15 cellular contexts compared by ENCODE assay signal in the genomic region with DNA sequence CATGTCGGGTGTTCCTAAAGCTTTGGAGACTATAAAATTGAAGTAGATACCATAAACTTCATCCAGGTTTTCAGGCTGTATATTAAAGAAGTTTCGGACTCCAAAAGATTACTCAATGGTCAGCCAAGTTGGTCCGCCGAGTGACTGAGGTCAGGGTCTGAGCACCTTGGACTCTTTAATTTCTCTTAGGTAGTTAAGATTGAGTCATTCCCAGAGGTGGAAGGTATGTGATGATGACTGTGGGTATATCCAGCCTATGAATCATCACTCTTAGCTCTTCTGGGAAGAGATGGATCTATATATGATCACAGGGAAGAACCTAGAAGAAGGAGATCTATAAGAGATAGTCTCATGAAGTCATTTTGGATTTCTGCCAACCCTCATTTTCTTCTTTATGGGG. TPM values are rescaled to one million over a fixed set of nuclear protein-coding genes. Genes with fewer than 3 reads are reported as not detected.
A peak's percentile ranks its signal among the peaks of the same experiment; 100 is the strongest.
DNase-seq lines count a peak whose midpoint lies in the region; FAIRE-seq and TF ChIP-seq lines count a peak whose summit lies in the region.
"Had no signal": no experiment of that assay in that cellular context is flagged by ENCODE, and none has a peak within 500 bp of the region (broad histone marks: within the 10 kb centered on the region; RNA-seq: fewer than 3 reads in every experiment).

No MANE protein-coding gene starts in this region.

- no peaks in the 10 kb centered on the region for H3K9me3 Mint-ChIP-seq in Calu3 (ENCODE audit: low read depth, unreplicated experiment)
- H3K9me3 Mint-ChIP-seq in endodermal cell, result no peaks in the 10 kb centered on the region
- H3K9me3 Mint-ChIP-seq: IgD-negative memory B cell; stimulated activated naive CD8-positive, alpha-beta T cell treated with anti-CD3 and anti-CD28 coated beads, Interleukin-15, Interleukin-2, amounts not matched to agents 100 ng/mL and 50 ng/mL, for 24 hours had no signal

- H3K9ac ChIP-seq in trophoblast cell (ENCODE audit: low read length) (no peak overlapping the region), endodermal cell (ENCODE audit: extremely low read depth, low read length, poor library complexity, severe bottlenecking) (no peak overlapping the region)
- H3K9ac ChIP-seq: BLaER1 treated with 17β-estradiol and CSF1 and Interleukin-3, amounts not matched to agents 10 nM and 100 nM had no signal

- no peaks in the 10 kb centered on the region for H3K27me3 Mint-ChIP-seq in Calu3 (ENCODE audit: unreplicated experiment)
- peaks cover 74% of the 10 kb centered on the region for H3K27me3 Mint-ChIP-seq in endodermal cell (ENCODE audit: insufficient read depth)
- H3K27me3 Mint-ChIP-seq: stimulated activated naive CD8-positive, alpha-beta T cell treated with anti-CD3 and anti-CD28 coated beads, Interleukin-15, Interleukin-2, amounts not matched to agents 100 ng/mL and 50 ng/mL, for 24 hours had no signal

- H3K27ac Mint-ChIP-seq in Calu3 (ENCODE audit: unreplicated experiment) (peak overlapping the region; percentile 50), endodermal cell (no peak overlapping the region)
- H3K27ac Mint-ChIP-seq: IgD-negative memory B cell; progenitor cell of endocrine pancreas; stimulated activated naive CD8-positive, alpha-beta T cell treated with anti-CD3 and anti-CD28 coated beads, Interleukin-15, Interleukin-2, amounts not matched to agents 100 ng/mL and 50 ng/mL, for 24 hours had no signal

- H3K4me3 Mint-ChIP-seq in Calu3 (ENCODE audit: low read depth, unreplicated experiment), result peak overlapping the region; percentile 95
- H3K4me3 Mint-ChIP-seq in endodermal cell, result no peak overlapping the region
- H3K4me3 Mint-ChIP-seq: stimulated activated naive CD8-positive, alpha-beta T cell treated with anti-CD3 and anti-CD28 coated beads, Interleukin-15, Interleukin-2, amounts not matched to agents 100 ng/mL and 50 ng/mL, for 24 hours had no signal

- H3K27ac ChIP-seq in Peyer's patch (peak overlapping the region in 3 of 4 donors; percentile 91 to 99 (median 99)), esophagus squamous epithelium (peak overlapping the region; percentile 13 to 96 (median 88)), trophoblast cell (ENCODE audit: low read depth, low read length) (no peak overlapping the region), endodermal cell (ENCODE audit: low read depth, low read length) (no peak overlapping the region)
- H3K27ac ChIP-seq: BLaER1 treated with 17β-estradiol and CSF1 and Interleukin-3, amounts not matched to agents 10 nM and 100 nM had no signal

- peaks cover 63% of the 10 kb centered on the region for H3K36me3 Mint-ChIP-seq in Calu3 (ENCODE audit: insufficient read depth, unreplicated experiment)
- H3K36me3 Mint-ChIP-seq in endodermal cell (ENCODE audit: low read depth), result no peaks in the 10 kb centered on the region
- H3K36me3 Mint-ChIP-seq: IgD-negative memory B cell had no signal

- H3K4ac ChIP-seq in trophoblast cell (ENCODE audit: low read depth, low read length), result no peak overlapping the region

- no peak overlapping the region for H2BK5ac ChIP-seq in trophoblast cell (ENCODE audit: low read depth, low read length, poor library complexity)

- H2AK5ac ChIP-seq in trophoblast cell (ENCODE audit: low read length), result no peak overlapping the region

- no peak overlapping the region for H3K4me2 ChIP-seq in trophoblast cell (ENCODE audit: low read length)

- H4K12ac ChIP-seq in trophoblast cell (ENCODE audit: low read depth, low read length), result no peak overlapping the region

- peaks cover 3% of the 10 kb centered on the region for H3K79me1 ChIP-seq in trophoblast cell (ENCODE audit: low read length)

- no peak overlapping the region for H4K8ac ChIP-seq in trophoblast cell (ENCODE audit: low read depth, low read length)

- H2BK120ac ChIP-seq in trophoblast cell (ENCODE audit: insufficient read depth, low read length, poor library complexity), result no peak overlapping the region

- H3K9me3 ChIP-seq in Peyer's patch (no peaks in the 10 kb centered on the region), esophagus squamous epithelium (no peaks in the 10 kb centered on the region), trophoblast cell (ENCODE audit: insufficient read depth, low read depth, low read length) (no peaks in the 10 kb centered on the region), endodermal cell (ENCODE audit: control insufficient read depth, low read length) (no peaks in the 10 kb centered on the region)
- H3K9me3 ChIP-seq: BLaER1 treated with 17β-estradiol and CSF1 and Interleukin-3, amounts not matched to agents 10 nM and 100 nM had no signal

- H3K36me3 ChIP-seq in Peyer's patch (no peaks in the 10 kb centered on the region), esophagus squamous epithelium (no peaks in the 10 kb centered on the region), trophoblast cell (ENCODE audit: control insufficient read depth in 1 of 2, insufficient read depth in 2 of 2, low read length in 2 of 2) (no peaks in the 10 kb centered on the region), endodermal cell (ENCODE audit: control insufficient read depth, insufficient read depth, low read length) (no peaks in the 10 kb centered on the region)
- H3K36me3 ChIP-seq: BLaER1 treated with 17β-estradiol and CSF1 and Interleukin-3, amounts not matched to agents 10 nM and 100 nM had no signal

- H4K91ac ChIP-seq in trophoblast cell (ENCODE audit: low read depth, low read length), result no peak overlapping the region

- peaks cover 52% of the 10 kb centered on the region for H3K4me1 Mint-ChIP-seq in Calu3 (ENCODE audit: low read depth, unreplicated experiment)
- peaks cover 59% of the 10 kb centered on the region for H3K4me1 Mint-ChIP-seq in endodermal cell

- H3K23ac ChIP-seq in trophoblast cell (ENCODE audit: low read length), result no peak overlapping the region

- CTCF ChIA-PET in Calu3 (lab: Charles Lee), result interaction anchor here (1.6 to 5.8 kb wide), 4 partner anchors 10 to 34 kb away, joined by 5 to 106 read pairs (median 47); no protein-coding TSS in a partner anchor

- H3K4me1 ChIP-seq in Peyer's patch, result peaks cover 2 to 36% (median 12%) of the 10 kb centered on the region in 4 donors
- peaks cover 5 to 93% (median 31%) of the 10 kb centered on the region in 3 donors for H3K4me1 ChIP-seq in esophagus squamous epithelium
- peaks cover 2 to 9% of the 10 kb centered on the region in 2 experiments for H3K4me1 ChIP-seq in trophoblast cell (ENCODE audit: control insufficient read depth in 1 of 2, insufficient read depth in 2 of 2, low read length in 2 of 2)
- peaks cover 27% of the 10 kb centered on the region for H3K4me1 ChIP-seq in endodermal cell (ENCODE audit: control insufficient read depth, insufficient read depth, low read length)

- FAIRE-seq in GM19239 (lab: Jason Lieb, UNC), result no peak
- FAIRE-seq: G401.6 had no signal

- 43 to 55% methylated on average over 4 of the region's 4 CpGs for WGBS in esophagus squamous epithelium, 2 donors
- no CpG with 5 or more reads among the region's 4 CpGs for WGBS in trophoblast cell (ENCODE audit: extremely low coverage, insufficient coverage, insufficient read length)
- WGBS in endodermal cell (ENCODE audit: insufficient coverage in 1 of 2, insufficient read length in 1 of 2), 2 experiments, result 88 to 92% methylated on average over 2 to 4 of the region's 4 CpGs

- TF ChIP-seq POLR2A in Peyer's patch (IDR thresholded peaks at IDR 0.05) (peak in 1 of 2 donors; percentile 75), esophagus squamous epithelium (IDR thresholded peaks at IDR 0.05) (no peak)

- no peak for TF ChIP-seq CTCF in Calu3 (IDR thresholded peaks at IDR 0.05; ENCODE audit: unreplicated experiment)
- no peak for TF ChIP-seq CTCF in Peyer's patch (IDR thresholded peaks at IDR 0.05)
- TF ChIP-seq CTCF in esophagus squamous epithelium (IDR thresholded peaks at IDR 0.05), result no peak
- no peak for TF ChIP-seq CTCF in endodermal cell (conservative IDR thresholded peaks at IDR 0.05)

- H3K27me3 ChIP-seq in Peyer's patch, result no peaks in the 10 kb centered on the region
- peaks cover 0 to 40% (median 0%) of the 10 kb centered on the region in 4 donors for H3K27me3 ChIP-seq in esophagus squamous epithelium
- no peaks in the 10 kb centered on the region for H3K27me3 ChIP-seq in trophoblast cell (ENCODE audit: insufficient read depth, low read length)
- peaks cover 42% of the 10 kb centered on the region for H3K27me3 ChIP-seq in endodermal cell (ENCODE audit: control insufficient read depth, insufficient read depth, low read length, poor library complexity, severe bottlenecking)

- no TSS peak for BruUV-seq in Calu3 (replicated peaks; lab: Mats Ljungman, UMichigan)

- peaks cover 3% of the 10 kb centered on the region for H3K79me2 ChIP-seq in trophoblast cell (ENCODE audit: control insufficient read depth, insufficient read depth, low read length, poor library complexity)

- H3K14ac ChIP-seq in trophoblast cell (ENCODE audit: low read length), result no peak overlapping the region

- peak overlapping the region in 2 of 4 donors; percentile 90 to 95 for H3K4me3 ChIP-seq in Peyer's patch
- peak overlapping the region in 3 of 4 donors; percentile 4 to 88 (median 80) for H3K4me3 ChIP-seq in esophagus squamous epithelium
- H3K4me3 ChIP-seq in trophoblast cell (ENCODE audit: low read depth, low read length), result no peak overlapping the region
- H3K4me3 ChIP-seq in endodermal cell (ENCODE audit: low read length), result no peak overlapping the region
- H3K4me3 ChIP-seq: BLaER1 treated with 17β-estradiol and CSF1 and Interleukin-3, amounts not matched to agents 10 nM and 100 nM had no signal

- H2AFZ ChIP-seq in trophoblast cell (ENCODE audit: insufficient read depth, low read length, poor library complexity), result no peak overlapping the region

- H2BK12ac ChIP-seq in trophoblast cell (ENCODE audit: low read length), result no peak overlapping the region

- intact Hi-C loops in Calu3 (cut with micrococcal nuclease; ENCODE audit: unreplicated experiment), result no loop called here
- intact Hi-C loops in esophagus squamous epithelium (cut with DNase I), result no loop called here

- DNase-seq in Calu3 (no peak), Peyer's patch (no peak), esophagus squamous epithelium (lab: John Stamatoyannopoulos, UW) (no peak), trophoblast cell (peak; percentile 69 to 84), GM19239 (ENCODE audit: insufficient read length, low spot score) (no peak), retina (no peak), endodermal cell (no peak)
- DNase-seq in activated CD4-positive, alpha-beta T cell treated with anti-CD3 and anti-CD28 coated beads for 48 hours, result no peak
- DNase-seq: amniotic stem cell, HCEC 1CT had no signal

- H3K18ac ChIP-seq in trophoblast cell (ENCODE audit: low read length), result no peak overlapping the region

RNA-seq across cellular contexts. Expression of gene ITGA6, which starts 3.3 kb away (rescaled TPM):
- total RNA-seq in Calu3 (2022) (242 and 270 TPM in 2 replicates), Peyer's patch (100 to 1,000 TPM; 201 to 357 (median 225) TPM), esophagus squamous epithelium (100 to 1,000 TPM in 2 of 4 donors, 10 to 100 TPM in 2; 60.0 to 164 (median 105) TPM), endodermal cell (10 to 100 TPM; 35.8 to 45.7 TPM)
- polyA plus RNA-seq in trophoblast cell (2013), result 26.5 and 28.2 TPM in 2 replicates
- 46.1 TPM for polyA plus RNA-seq in endodermal cell (2013, experiment 1 of 2)
- polyA plus RNA-seq in endodermal cell (2013, experiment 2 of 2), result 43.2 TPM

Comparison
In these comparisons a context has a peak if more than half of its experiments do, and no peak if none do; other contexts are left out.
1. DNase-seq: peak in trophoblast cell (2 of 2); none in Calu3 (single experiment), Peyer's patch (0 of 3), esophagus squamous epithelium (single experiment), GM19239 (single experiment), activated CD4-positive, alpha-beta T cell treated with anti-CD3 and anti-CD28 coated beads for 48 hours (single experiment), retina (single experiment) and endodermal cell (single experiment).
2. H3K27ac ChIP-seq: peak in Peyer's patch (3 of 4) and esophagus squamous epithelium (4 of 4); none in trophoblast cell (single experiment) and endodermal cell (single experiment).
3. H3K4me3 ChIP-seq: peak in esophagus squamous epithelium (3 of 4); none in trophoblast cell (single experiment) and endodermal cell (single experiment).